10 cellular contexts compared by ENCODE assay signal in the genomic region with DNA sequence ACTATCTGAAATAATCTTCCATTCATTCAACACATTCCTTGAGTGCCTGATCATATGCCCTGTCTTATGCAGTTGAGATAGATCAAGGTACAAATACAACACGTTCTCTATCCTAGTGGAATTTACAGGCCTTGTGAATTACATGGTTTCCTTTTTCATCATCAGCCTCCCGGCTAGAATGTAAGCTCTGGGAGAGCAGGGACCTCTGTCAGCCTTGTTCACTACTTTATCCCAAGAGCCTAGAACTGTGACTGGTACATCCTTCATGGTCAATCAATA. TPM values are rescaled to one million over a fixed set of nuclear protein-coding genes. Genes with fewer than 3 reads are reported as not detected.
A peak's percentile ranks its signal among the peaks of the same experiment; 100 is the strongest.
DNase-seq lines count a peak whose midpoint lies in the region; ATAC-seq, FAIRE-seq and TF ChIP-seq lines count a peak whose summit lies in the region.
"Had no signal": no experiment of that assay in that cellular context is flagged by ENCODE, and none has a peak within 500 bp of the region (broad histone marks: within the 10 kb centered on the region; RNA-seq: fewer than 3 reads in every experiment).

No MANE protein-coding gene starts in this region.

- H3K79me2 ChIP-seq in Karpas-422 (ENCODE audit: low read length) (no peaks in the 10 kb centered on the region), astrocyte (ENCODE audit: insufficient read depth, low read length) (no peaks in the 10 kb centered on the region), SK-N-SH (ENCODE audit: insufficient read depth) (no peaks in the 10 kb centered on the region)

- peak overlapping the region; percentile 67 for H3K4me2 ChIP-seq in Karpas-422 (ENCODE audit: low read depth, low read length, poor library complexity, severe bottlenecking)
- no peak overlapping the region for H3K4me2 ChIP-seq in astrocyte (ENCODE audit: low read length)
- no peak overlapping the region for H3K4me2 ChIP-seq in SK-N-SH

- no peak for TF ChIP-seq CTCF in Caco-2 (IDR thresholded peaks at IDR 0.05; ENCODE audit: insufficient read depth in 1 of 2, low read depth in 1 of 2, low read length in 1 of 2, severe bottlenecking in 1 of 2, unreplicated experiment in 1 of 2)
- TF ChIP-seq CTCF in astrocyte (IDR thresholded peaks at IDR 0.05; ENCODE audit: insufficient read depth, low read depth, low read length): no peak
- no peak for TF ChIP-seq CTCF in neural crest cell (conservative IDR thresholded peaks at IDR 0.05)
- TF ChIP-seq CTCF in SK-N-SH (IDR thresholded peaks at IDR 0.05): no peak
- no peak for TF ChIP-seq CTCF in GM20000 (IDR thresholded peaks at IDR 0.05; ENCODE audit: extremely low read depth, missing control alignments)

- DNase-seq in Caco-2 (no peak), Karpas-422 (no peak), astrocyte (ENCODE audit: low read depth) (no peak), neural crest cell (ENCODE audit: low read depth, low spot score) (no peak), SK-N-SH (no peak), NCI-H2196 (lab: John Stamatoyannopoulos, UW; ENCODE audit: unreplicated experiment) (no peak), GM20000 (ENCODE audit: low spot score) (no peak)
- DNase-seq: tibial artery had no signal

- no peaks in the 10 kb centered on the region for H3K27me3 Mint-ChIP-seq in Caco-2 (ENCODE audit: insufficient read depth, unreplicated experiment)
- H3K27me3 Mint-ChIP-seq in astrocyte (ENCODE audit: low read depth, unreplicated experiment): no peaks in the 10 kb centered on the region
- no peaks in the 10 kb centered on the region for H3K27me3 Mint-ChIP-seq in neural crest cell (ENCODE audit: low read depth)

- H3K9me3 ChIP-seq in Caco-2 (no peaks in the 10 kb centered on the region), Karpas-422 (ENCODE audit: low read length) (no peaks in the 10 kb centered on the region), astrocyte (ENCODE audit: insufficient read depth, low read depth, low read length) (no peaks in the 10 kb centered on the region), SK-N-SH (no peaks in the 10 kb centered on the region)
- H3K9me3 ChIP-seq: Peyer's patch, tibial artery had no signal

- 90% methylated on average over 2 of the region's 2 CpGs for WGBS in SK-N-SH (ENCODE audit: low lambda C conversion rate)

- H3K36me3 ChIP-seq in Caco-2 (ENCODE audit: control insufficient read depth, insufficient read depth, low read length) (no peaks in the 10 kb centered on the region), Karpas-422 (ENCODE audit: insufficient read depth, low read length) (no peaks in the 10 kb centered on the region), astrocyte (ENCODE audit: insufficient read depth, low read length) (no peaks in the 10 kb centered on the region), SK-N-SH (replicated peaks in 1 of 2; ENCODE audit: control insufficient read depth in 1 of 2, insufficient read depth in 2 of 2, low read length in 1 of 2) (no peaks in the 10 kb centered on the region)
- H3K36me3 ChIP-seq: Peyer's patch, tibial artery had no signal

- peaks cover 13% of the 10 kb centered on the region for H3K4me1 Mint-ChIP-seq in Caco-2 (ENCODE audit: low read depth, unreplicated experiment)
- H3K4me1 Mint-ChIP-seq in astrocyte (ENCODE audit: low read depth, unreplicated experiment): peaks cover 7% of the 10 kb centered on the region
- H3K4me1 Mint-ChIP-seq in neural crest cell: peaks cover 8% of the 10 kb centered on the region

- H3K4me3 Mint-ChIP-seq in Caco-2 (ENCODE audit: unreplicated experiment): peak overlapping the region; percentile 39
- no peak overlapping the region for H3K4me3 Mint-ChIP-seq in astrocyte (ENCODE audit: unreplicated experiment)
- H3K4me3 Mint-ChIP-seq in neural crest cell: peak overlapping the region; percentile 62

- BruUV-seq in Caco-2 (replicated peaks; lab: Mats Ljungman, UMichigan): no TSS peak

- no peaks in the 10 kb centered on the region for H3K36me3 Mint-ChIP-seq in Caco-2 (ENCODE audit: insufficient read depth, unreplicated experiment)
- no peaks in the 10 kb centered on the region for H3K36me3 Mint-ChIP-seq in astrocyte (ENCODE audit: low read depth, unreplicated experiment)
- H3K36me3 Mint-ChIP-seq in neural crest cell (ENCODE audit: low read depth): no peaks in the 10 kb centered on the region

- H3K27ac Mint-ChIP-seq in Caco-2 (ENCODE audit: unreplicated experiment): no peak overlapping the region
- H3K27ac Mint-ChIP-seq in astrocyte (ENCODE audit: unreplicated experiment): no peak overlapping the region
- H3K27ac Mint-ChIP-seq in neural crest cell (ENCODE audit: unreplicated experiment): no peak overlapping the region

- H3K4me1 ChIP-seq in Caco-2 (peaks cover 13% of the 10 kb centered on the region), Karpas-422 (ENCODE audit: low read length) (peaks cover 26% of the 10 kb centered on the region), astrocyte (ENCODE audit: insufficient read depth, low read length) (peaks cover 8% of the 10 kb centered on the region), SK-N-SH (ENCODE audit: control insufficient read depth in 1 of 2, insufficient read depth in 2 of 2, low read depth in 1 of 2, low read length in 1 of 2) (peaks cover 3 to 8% of the 10 kb centered on the region in 2 experiments; a peak in 1 of 4 replicates)

- H3K4me3 ChIP-seq in Caco-2 (ENCODE audit: low read depth, low read length) (no peak overlapping the region), Karpas-422 (ENCODE audit: low read length) (no peak overlapping the region), astrocyte (ENCODE audit: insufficient read depth, low read depth, low read length) (no peak overlapping the region), SK-N-SH (ENCODE audit: low read depth in 2 of 2, low read length in 1 of 2) (no peak overlapping the region)

- H3K27me3 ChIP-seq in Caco-2 (replicated peaks; ENCODE audit: control insufficient read depth, insufficient read depth, low read length): no peaks in the 10 kb centered on the region
- no peaks in the 10 kb centered on the region for H3K27me3 ChIP-seq in Karpas-422 (ENCODE audit: low read length)
- H3K27me3 ChIP-seq in astrocyte (ENCODE audit: insufficient read depth, low read length): no peaks in the 10 kb centered on the region
- H3K27me3 ChIP-seq in SK-N-SH (ENCODE audit: insufficient read depth): no peaks in the 10 kb centered on the region
- H3K27me3 ChIP-seq: Peyer's patch, tibial artery had no signal

- H3K9me3 Mint-ChIP-seq in Caco-2 (ENCODE audit: unreplicated experiment) (no peaks in the 10 kb centered on the region), astrocyte (ENCODE audit: unreplicated experiment) (no peaks in the 10 kb centered on the region), neural crest cell (no peaks in the 10 kb centered on the region)

- H4K20me1 ChIP-seq in Karpas-422 (ENCODE audit: insufficient read depth, low read depth, low read length) (no peaks in the 10 kb centered on the region), astrocyte (ENCODE audit: insufficient read depth, low read length) (no peaks in the 10 kb centered on the region), SK-N-SH (ENCODE audit: insufficient read depth) (no peaks in the 10 kb centered on the region)

- TF ChIP-seq EP300 in SK-N-SH (IDR thresholded peaks at IDR 0.05; ENCODE audit: borderline replicate concordance in 1 of 2, low read depth in 1 of 2, low read length in 1 of 2): no peak

- no peak for TF ChIP-seq RAD21 in SK-N-SH (IDR thresholded peaks at IDR 0.05; ENCODE audit: low read length)

- H3K9me2 ChIP-seq in Karpas-422 (replicated peaks; ENCODE audit: insufficient read depth, low read length) (no peaks in the 10 kb centered on the region), SK-N-SH (no peaks in the 10 kb centered on the region)

- H3F3A ChIP-seq in SK-N-SH (replicated peaks; ENCODE audit: insufficient read depth): peaks cover 10% of the 10 kb centered on the region

- CTCF ChIA-PET in Caco-2 (lab: Charles Lee): interaction anchor here (0.9 to 1.4 kb wide), 6 partner anchors 9 to 835 kb away, joined by 3 to 8 read pairs (median 4); partner anchors contain the start of gene SLC25A15
- CTCF ChIA-PET in SK-N-SH (lab: Yijun Ruan, JAX): interaction anchor here (0.7 to 7.2 kb wide), 33 partner anchors 9 to 1676 kb away, joined by 3 to 60 read pairs (median 4); partner anchors contain the start of gene SLC25A15

- H2AFZ ChIP-seq in Karpas-422 (ENCODE audit: low read length) (peak overlapping the region; percentile 91), astrocyte (ENCODE audit: low read depth, low read length) (peak overlapping the region; percentile 7), SK-N-SH (ENCODE audit: low read depth) (no peak overlapping the region)

- H3K27ac ChIP-seq in Karpas-422 (ENCODE audit: low read length) (peak overlapping the region; percentile 91), astrocyte (ENCODE audit: low read depth, low read length) (no peak overlapping the region), SK-N-SH (ENCODE audit: low read depth in 2 of 2, low read length in 1 of 2) (no peak overlapping the region; a peak in 1 of 4 replicates)
- H3K27ac ChIP-seq: tibial artery had no signal

- no peak for FAIRE-seq in astrocyte (lab: Jason Lieb, UNC)

- intact Hi-C loops in Caco-2 (cut with micrococcal nuclease; ENCODE audit: unreplicated experiment): loop anchor here (1.0 to 5.0 kb wide), 5 partner anchors 36 to 1094 kb away; no protein-coding TSS in a partner anchor

- POLR2A ChIA-PET in Caco-2 (lab: Charles Lee): no interaction called here
- POLR2A ChIA-PET in SK-N-SH (lab: Yijun Ruan, JAX): interaction anchor here (1.0 kb wide), 1 partner anchor 11 kb away, joined by 3 read pairs; the partner anchor contains the start of gene SLC25A15

- H3K9ac ChIP-seq in Karpas-422 (ENCODE audit: low read length) (peak overlapping the region; percentile 18; the same call in 1 of the 2 replicates), astrocyte (ENCODE audit: low read length) (no peak overlapping the region), SK-N-SH (no peak overlapping the region)

- ATAC-seq in HG02884 (IDR thresholded peaks at IDR 0.05; ENCODE audit: unreplicated experiment): no peak

TF ChIP-seq in SK-N-SH, 30 proteins besides CTCF, POLR2A, EP300 and RAD21 (continues in another document):
- TF ChIP-seq EZH2phosphoT487 (IDR thresholded peaks at IDR 0.05; ENCODE audit: borderline replicate concordance, low read depth): no peak
- TF ChIP-seq NRF1 (IDR thresholded peaks at IDR 0.05; ENCODE audit: low read depth, low read length): no peak
- no peak for TF ChIP-seq TCF12 (IDR thresholded peaks at IDR 0.05)
- no peak for TF ChIP-seq FOSL2 (IDR thresholded peaks at IDR 0.05; ENCODE audit: borderline replicate concordance, low read depth)

RNA-seq across cellular contexts. Expression of gene MRPS31, which starts 6.9 kb away (rescaled TPM):
- 34.4 and 37.0 TPM in 2 replicates for total RNA-seq in Caco-2 (2022)
- 42.4 and 52.6 TPM in 2 replicates for total RNA-seq in Karpas-422 (2014; rRNA removed; shearing (Covaris generic); ENCODE audit: low replicate concordance)
- 15.1 and 17.0 TPM in 2 replicates for total RNA-seq in astrocyte
- 32.0 and 34.6 TPM in 2 replicates for total RNA-seq in neural crest cell
- 13.3 and 16.1 TPM in 2 replicates for polyA plus RNA-seq in SK-N-SH (2012; rRNA removed)
- polyA plus RNA-seq in SK-N-SH (2012; cell fraction: cytosol; rRNA removed): 18.2 and 23.3 TPM in 2 replicates
- 10.5 and 16.4 TPM in 2 replicates for polyA plus RNA-seq in SK-N-SH (2012; cell fraction: nucleus; rRNA removed)

RNA-seq across cellular contexts. Expression of gene SLC25A15, which starts 11.5 kb away (rescaled TPM):
- 22.6 and 27.4 TPM in 2 replicates for total RNA-seq in Caco-2 (2022)
- 25.3 and 44.5 TPM in 2 replicates for total RNA-seq in Karpas-422 (2014; rRNA removed; shearing (Covaris generic); ENCODE audit: low replicate concordance)
- 11.7 and 12.2 TPM in 2 replicates for total RNA-seq in astrocyte
- 23.5 and 25.6 TPM in 2 replicates for total RNA-seq in neural crest cell
- 15.2 TPM in 2 replicates for polyA plus RNA-seq in SK-N-SH (2012; rRNA removed)
- 13.7 and 16.3 TPM in 2 replicates for polyA plus RNA-seq in SK-N-SH (2012; cell fraction: cytosol; rRNA removed)
- 8.1 and 8.7 TPM in 2 replicates for polyA plus RNA-seq in SK-N-SH (2012; cell fraction: nucleus; rRNA removed)
